In genomic region chr13:33244210-33244906, GRCh38 we compare ENCODE assay signal across 15 cellular contexts.
"Had no signal": no experiment of that assay in that cellular context is flagged by ENCODE, and none has a peak within 500 bp of the region (broad histone marks: within the 10 kb centered on the region; RNA-seq: fewer than 3 reads in every experiment).

No MANE protein-coding gene starts in this region.

- H3K27me3 ChIP-seq: dorsolateral prefrontal cortex, thyroid gland, uterus had no signal

- H3K9me3 Mint-ChIP-seq: activated naive CD8-positive, alpha-beta T cell treated with anti-CD3 and anti-CD28 coated beads, Interleukin-2, amount 10 ng/mL, durations not matched to agents 7 days and 5 days; activated T-helper 1 cell treated with anti-CD3 and anti-CD28 coated beads, Interleukin-12 subunit alpha, Interleukin-12 subunit beta, Interleukin-2, Interleukin-4 antibody, amounts not matched to agents 30 ng/mL and 10 ng/mL and 1 ng/mL, durations not matched to agents 14 hours and 24 hours and 36 hours; stimulated activated memory B cell treated with anti-CD40 and anti-IgM and Interleukin-4, amounts not matched to agents 10 μg/mL and 1 μg/mL and 100 μg/mL, for 72 hours had no signal

- H3K4me3 ChIP-seq: dorsolateral prefrontal cortex, thyroid gland, uterus had no signal

- FAIRE-seq: bronchial epithelial cell had no signal

- H3K36me3 ChIP-seq: thyroid gland, uterus had no signal

- H3K4me3 Mint-ChIP-seq: activated naive CD8-positive, alpha-beta T cell treated with anti-CD3 and anti-CD28 coated beads, Interleukin-2, amount 10 ng/mL, durations not matched to agents 7 days and 5 days; activated T-helper 1 cell treated with anti-CD3 and anti-CD28 coated beads, Interleukin-12 subunit alpha, Interleukin-12 subunit beta, Interleukin-2, Interleukin-4 antibody, amounts not matched to agents 30 ng/mL and 10 ng/mL and 1 ng/mL, durations not matched to agents 14 hours and 24 hours and 36 hours; stimulated activated memory B cell treated with anti-CD40 and anti-IgM and Interleukin-4, amounts not matched to agents 10 μg/mL and 1 μg/mL and 100 μg/mL, for 72 hours had no signal

- H3K36me3 Mint-ChIP-seq: activated naive CD8-positive, alpha-beta T cell treated with anti-CD3 and anti-CD28 coated beads, Interleukin-2, amount 10 ng/mL, durations not matched to agents 7 days and 5 days; stimulated activated memory B cell treated with anti-CD40 and anti-IgM and Interleukin-4, amounts not matched to agents 10 μg/mL and 1 μg/mL and 100 μg/mL, for 72 hours had no signal

- ATAC-seq: esophagus mucosa had no signal

- H3K27ac ChIP-seq: parathyroid adenoma, uterus had no signal

- H3K4me1 Mint-ChIP-seq: activated naive CD8-positive, alpha-beta T cell treated with anti-CD3 and anti-CD28 coated beads, Interleukin-2, amount 10 ng/mL, durations not matched to agents 7 days and 5 days; stimulated activated memory B cell treated with anti-CD40 and anti-IgM and Interleukin-4, amounts not matched to agents 10 μg/mL and 1 μg/mL and 100 μg/mL, for 72 hours had no signal

- H3K27ac Mint-ChIP-seq: activated naive CD8-positive, alpha-beta T cell treated with anti-CD3 and anti-CD28 coated beads, Interleukin-2, amount 10 ng/mL, durations not matched to agents 7 days and 5 days; activated T-helper 1 cell treated with anti-CD3 and anti-CD28 coated beads, Interleukin-12 subunit alpha, Interleukin-12 subunit beta, Interleukin-2, Interleukin-4 antibody, amounts not matched to agents 30 ng/mL and 10 ng/mL and 1 ng/mL, durations not matched to agents 14 hours and 24 hours and 36 hours; stimulated activated memory B cell treated with anti-CD40 and anti-IgM and Interleukin-4, amounts not matched to agents 10 μg/mL and 1 μg/mL and 100 μg/mL, for 72 hours had no signal

- DNase-seq: activated CD4-positive, CD25-positive, alpha-beta regulatory T cell treated with anti-CD3 and anti-CD28 coated beads, Interleukin-2, amount 50 U/mL, for 72 hours; activated naive CD8-positive, alpha-beta T cell treated with anti-CD3 and anti-CD28 coated beads, Interleukin-2, amount 10 ng/mL, durations not matched to agents 7 days and 5 days; anterior cingulate cortex; dorsolateral prefrontal cortex; kidney glomerular epithelial cell; stimulated activated CD4-positive, alpha-beta T cell treated with anti-CD3 and anti-CD28 coated beads, Interleukin-2, amount 100 ng/mL, for 48 hours; T-helper 1 cell; T1000; thyroid gland; uterus had no signal
